1 cellular context compared by ENCODE assay signal in the genomic region with DNA sequence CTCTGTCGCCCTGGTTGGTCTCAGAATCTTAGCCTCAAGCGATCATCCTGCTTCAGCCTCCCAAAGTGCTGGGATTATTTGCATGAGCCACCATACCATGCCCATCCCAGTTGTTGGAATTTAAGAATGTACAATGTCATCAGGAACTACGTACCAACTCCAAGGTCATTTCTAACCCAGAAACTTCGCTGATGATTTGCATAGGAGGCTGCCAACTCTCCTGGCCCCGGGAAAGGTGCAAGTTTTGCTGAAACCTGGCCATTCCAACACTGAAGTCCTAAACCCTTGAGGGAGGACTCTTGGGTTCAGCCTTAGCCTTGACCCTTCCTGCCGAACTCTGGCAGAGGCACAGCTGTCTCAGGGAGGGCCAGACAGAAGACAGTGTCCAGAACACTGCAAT.
TF ChIP-seq lines count a peak whose summit lies in the region.

No MANE protein-coding gene starts in this region.

TF ChIP-seq in A549, 52 proteins besides CTCF, POLR2A, EP300 and RAD21 (continued from another document):
- TF ChIP-seq, protein P1, sequence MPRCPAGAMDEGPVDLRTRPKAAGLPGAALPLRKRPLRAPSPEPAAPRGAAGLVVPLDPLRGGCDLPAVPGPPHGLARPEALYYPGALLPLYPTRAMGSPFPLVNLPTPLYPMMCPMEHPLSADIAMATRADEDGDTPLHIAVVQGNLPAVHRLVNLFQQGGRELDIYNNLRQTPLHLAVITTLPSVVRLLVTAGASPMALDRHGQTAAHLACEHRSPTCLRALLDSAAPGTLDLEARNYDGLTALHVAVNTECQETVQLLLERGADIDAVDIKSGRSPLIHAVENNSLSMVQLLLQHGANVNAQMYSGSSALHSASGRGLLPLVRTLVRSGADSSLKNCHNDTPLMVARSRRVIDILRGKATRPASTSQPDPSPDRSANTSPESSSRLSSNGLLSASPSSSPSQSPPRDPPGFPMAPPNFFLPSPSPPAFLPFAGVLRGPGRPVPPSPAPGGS (IDR thresholded peaks at IDR 0.05): no peak
- TF ChIP-seq KDM5A (IDR thresholded peaks at IDR 0.05) (no peak), MYC (IDR thresholded peaks at IDR 0.05; ENCODE audit: borderline replicate concordance, low read length) (no peak), RFX5 (IDR thresholded peaks at IDR 0.05) (no peak), CEBPB (IDR thresholded peaks at IDR 0.05) (no peak), FOXS1 (CRISPR knock-in tag; IDR thresholded peaks at IDR 0.05) (no peak), FOSB (CRISPR knock-in tag; IDR thresholded peaks at IDR 0.05) (no peak), EHMT2 (IDR thresholded peaks at IDR 0.05; ENCODE audit: low read depth) (no peak), SMC3 (IDR thresholded peaks at IDR 0.05) (no peak), POLR2AphosphoS2 (conservative IDR thresholded peaks at IDR 0.05; ENCODE audit: low read length) (no peak), KDM1A (IDR thresholded peaks at IDR 0.05; ENCODE audit: low read depth) (no peak), HDAC2 (IDR thresholded peaks at IDR 0.05) (no peak), CHD4 (IDR thresholded peaks at IDR 0.05; ENCODE audit: borderline replicate concordance) (no peak), RNF2 (IDR thresholded peaks at IDR 0.05; ENCODE audit: borderline replicate concordance, low read depth) (no peak)
- TF ChIP-seq, protein P2, sequence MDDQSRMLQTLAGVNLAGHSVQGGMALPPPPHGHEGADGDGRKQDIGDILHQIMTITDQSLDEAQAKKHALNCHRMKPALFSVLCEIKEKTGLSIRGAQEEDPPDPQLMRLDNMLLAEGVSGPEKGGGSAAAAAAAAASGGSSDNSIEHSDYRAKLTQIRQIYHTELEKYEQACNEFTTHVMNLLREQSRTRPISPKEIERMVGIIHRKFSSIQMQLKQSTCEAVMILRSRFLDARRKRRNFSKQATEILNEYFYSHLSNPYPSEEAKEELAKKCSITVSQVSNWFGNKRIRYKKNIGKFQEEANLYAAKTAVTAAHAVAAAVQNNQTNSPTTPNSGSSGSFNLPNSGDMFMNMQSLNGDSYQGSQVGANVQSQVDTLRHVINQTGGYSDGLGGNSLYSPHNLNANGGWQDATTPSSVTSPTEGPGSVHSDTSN (IDR thresholded peaks at IDR 0.05): no peak
- TF ChIP-seq, protein P3, sequence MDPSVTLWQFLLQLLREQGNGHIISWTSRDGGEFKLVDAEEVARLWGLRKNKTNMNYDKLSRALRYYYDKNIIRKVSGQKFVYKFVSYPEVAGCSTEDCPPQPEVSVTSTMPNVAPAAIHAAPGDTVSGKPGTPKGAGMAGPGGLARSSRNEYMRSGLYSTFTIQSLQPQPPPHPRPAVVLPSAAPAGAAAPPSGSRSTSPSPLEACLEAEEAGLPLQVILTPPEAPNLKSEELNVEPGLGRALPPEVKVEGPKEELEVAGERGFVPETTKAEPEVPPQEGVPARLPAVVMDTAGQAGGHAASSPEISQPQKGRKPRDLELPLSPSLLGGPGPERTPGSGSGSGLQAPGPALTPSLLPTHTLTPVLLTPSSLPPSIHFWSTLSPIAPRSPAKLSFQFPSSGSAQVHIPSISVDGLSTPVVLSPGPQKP (IDR thresholded peaks at IDR 0.05; ENCODE audit: low read depth, low read length): no peak
- TF ChIP-seq, protein P4, sequence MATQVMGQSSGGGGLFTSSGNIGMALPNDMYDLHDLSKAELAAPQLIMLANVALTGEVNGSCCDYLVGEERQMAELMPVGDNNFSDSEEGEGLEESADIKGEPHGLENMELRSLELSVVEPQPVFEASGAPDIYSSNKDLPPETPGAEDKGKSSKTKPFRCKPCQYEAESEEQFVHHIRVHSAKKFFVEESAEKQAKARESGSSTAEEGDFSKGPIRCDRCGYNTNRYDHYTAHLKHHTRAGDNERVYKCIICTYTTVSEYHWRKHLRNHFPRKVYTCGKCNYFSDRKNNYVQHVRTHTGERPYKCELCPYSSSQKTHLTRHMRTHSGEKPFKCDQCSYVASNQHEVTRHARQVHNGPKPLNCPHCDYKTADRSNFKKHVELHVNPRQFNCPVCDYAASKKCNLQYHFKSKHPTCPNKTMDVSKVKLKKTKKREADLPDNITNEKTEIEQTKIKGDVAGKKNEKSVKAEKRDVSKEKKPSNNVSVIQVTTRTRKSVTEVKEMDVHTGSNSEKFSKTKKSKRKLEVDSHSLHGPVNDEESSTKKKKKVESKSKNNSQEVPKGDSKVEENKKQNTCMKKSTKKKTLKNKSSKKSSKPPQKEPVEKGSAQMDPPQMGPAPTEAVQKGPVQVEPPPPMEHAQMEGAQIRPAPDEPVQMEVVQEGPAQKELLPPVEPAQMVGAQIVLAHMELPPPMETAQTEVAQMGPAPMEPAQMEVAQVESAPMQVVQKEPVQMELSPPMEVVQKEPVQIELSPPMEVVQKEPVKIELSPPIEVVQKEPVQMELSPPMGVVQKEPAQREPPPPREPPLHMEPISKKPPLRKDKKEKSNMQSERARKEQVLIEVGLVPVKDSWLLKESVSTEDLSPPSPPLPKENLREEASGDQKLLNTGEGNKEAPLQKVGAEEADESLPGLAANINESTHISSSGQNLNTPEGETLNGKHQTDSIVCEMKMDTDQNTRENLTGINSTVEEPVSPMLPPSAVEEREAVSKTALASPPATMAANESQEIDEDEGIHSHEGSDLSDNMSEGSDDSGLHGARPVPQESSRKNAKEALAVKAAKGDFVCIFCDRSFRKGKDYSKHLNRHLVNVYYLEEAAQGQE (IDR thresholded peaks at IDR 0.05): no peak
